9 cellular contexts compared by ENCODE assay signal in the genomic region with DNA sequence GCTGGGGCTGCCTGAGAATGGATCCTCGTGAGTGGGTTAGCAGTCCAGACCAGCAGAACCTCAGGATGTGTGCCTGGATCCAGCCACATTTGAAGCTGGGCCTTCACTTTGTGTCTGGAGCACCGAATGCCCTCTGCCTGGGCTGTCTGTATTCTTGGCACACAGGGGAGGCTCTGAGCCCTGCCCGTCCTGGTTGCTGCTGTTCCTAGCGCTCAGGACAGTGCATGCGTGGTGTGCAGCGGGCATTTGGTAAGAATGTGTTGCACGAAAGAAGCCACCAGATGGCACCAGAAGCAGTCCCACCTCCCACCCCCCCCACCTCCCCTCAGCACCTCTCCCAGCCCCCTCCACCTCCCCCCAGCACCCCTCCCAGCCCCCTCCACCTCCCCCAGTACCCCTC. TPM values are rescaled to one million over a fixed set of nuclear protein-coding genes. Genes with fewer than 3 reads are reported as not detected.
A peak's percentile ranks its signal among the peaks of the same experiment; 100 is the strongest.
DNase-seq lines count a peak whose midpoint lies in the region; ATAC-seq, FAIRE-seq and TF ChIP-seq lines count a peak whose summit lies in the region.
"Had no signal": no experiment of that assay in that cellular context is flagged by ENCODE, and none has a peak within 500 bp of the region (broad histone marks: within the 10 kb centered on the region; RNA-seq: fewer than 3 reads in every experiment).

No MANE protein-coding gene starts in this region.

- H3K27ac ChIP-seq in HEK293 (ENCODE audit: extremely low read depth, low read depth, low read length): no peak overlapping the region

- no peak for TF ChIP-seq POLR2A in H54 (IDR thresholded peaks at IDR 0.05; ENCODE audit: low read depth, low read length)

- peaks cover 18% of the 10 kb centered on the region for H3K4me1 Mint-ChIP-seq in mesothelial cell of epicardium

- peak overlapping the region; percentile 44 for H3K27ac Mint-ChIP-seq in mesothelial cell of epicardium

- in situ Hi-C loops in SK-MEL-5 (cut with HindIII; ENCODE audit: low pct_unique_long_range_greater_than_20kb, low sequenced_read_pairs): no loop called here

- no peak overlapping the region for H3K4me3 ChIP-seq in HEK293 (ENCODE audit: low read depth, low read length)
- no peak overlapping the region for H3K4me3 ChIP-seq in choroid plexus epithelial cell (ENCODE audit: low read depth, low read length)
- H3K4me3 ChIP-seq: lung had no signal

- no peak for FAIRE-seq in H54 (lab: Jason Lieb, UNC)

- DNase-seq in COR-L47 (lab: John Stamatoyannopoulos, UW) (peak; percentile 55), SK-MEL-5 (ENCODE audit: low read depth, low spot score) (peak; percentile 84), choroid plexus epithelial cell (ENCODE audit: low read depth) (peak; percentile 69), mesothelial cell of epicardium (ENCODE audit: low spot score in 2 of 2, unreplicated experiment in 2 of 2) (no peak), NCI-H1092 (lab: John Stamatoyannopoulos, UW) (no peak), H54 (ENCODE audit: insufficient read length, low spot score) (no peak)

- H3K36me3 Mint-ChIP-seq in mesothelial cell of epicardium: peaks cover 17% of the 10 kb centered on the region

- H3K36me3 ChIP-seq in HEK293 (ENCODE audit: control insufficient read depth in 2 of 2, insufficient read depth in 1 of 2, low read length in 2 of 2): peaks cover 0 to 50% of the 10 kb centered on the region in 2 experiments; a peak in 2 of 3 replicates

- H3K9me3 ChIP-seq in HEK293 (ENCODE audit: control insufficient read depth, insufficient read depth, low read depth, low read length): no peaks in the 10 kb centered on the region

- no peaks in the 10 kb centered on the region for H3K9me3 Mint-ChIP-seq in mesothelial cell of epicardium

- POLR2A ChIA-PET in HEK293 (lab: Yijun Ruan, JAX): no interaction called here

- CTCF ChIA-PET in HEK293 (lab: Yijun Ruan, JAX): interaction anchor here (0.6 to 6.3 kb wide), 7 partner anchors 11 to 67 kb away, joined by 3 to 42 read pairs (median 4); partner anchors contain the start of gene TUBGCP6

- no peak for ATAC-seq in HG02981 (IDR thresholded peaks at IDR 0.05; ENCODE audit: unreplicated experiment)

- TF ChIP-seq CTCF in HEK293 (tag by site-specific recombination; IDR thresholded peaks at IDR 0.05) (no peak), choroid plexus epithelial cell (conservative IDR thresholded peaks at IDR 0.05; ENCODE audit: low read depth, low read length) (peak; percentile 53), mesothelial cell of epicardium (IDR thresholded peaks at IDR 0.05; ENCODE audit: unreplicated experiment) (no peak)

- peaks cover 4% of the 10 kb centered on the region for H3K27me3 Mint-ChIP-seq in mesothelial cell of epicardium (ENCODE audit: low read depth)

- H3K4me3 Mint-ChIP-seq in mesothelial cell of epicardium: no peak overlapping the region

- peaks cover 14% of the 10 kb centered on the region for H3K4me1 ChIP-seq in HEK293 (ENCODE audit: control insufficient read depth, insufficient read depth, low read length)

TF ChIP-seq in HEK293, 187 proteins besides CTCF, POLR2A, EP300 and RAD21:
- TF ChIP-seq ZBTB17 (tag by site-specific recombination; IDR thresholded peaks at IDR 0.05): peak; percentile 36; the same call in 1 of the 2 replicates
- TF ChIP-seq, protein P1, sequence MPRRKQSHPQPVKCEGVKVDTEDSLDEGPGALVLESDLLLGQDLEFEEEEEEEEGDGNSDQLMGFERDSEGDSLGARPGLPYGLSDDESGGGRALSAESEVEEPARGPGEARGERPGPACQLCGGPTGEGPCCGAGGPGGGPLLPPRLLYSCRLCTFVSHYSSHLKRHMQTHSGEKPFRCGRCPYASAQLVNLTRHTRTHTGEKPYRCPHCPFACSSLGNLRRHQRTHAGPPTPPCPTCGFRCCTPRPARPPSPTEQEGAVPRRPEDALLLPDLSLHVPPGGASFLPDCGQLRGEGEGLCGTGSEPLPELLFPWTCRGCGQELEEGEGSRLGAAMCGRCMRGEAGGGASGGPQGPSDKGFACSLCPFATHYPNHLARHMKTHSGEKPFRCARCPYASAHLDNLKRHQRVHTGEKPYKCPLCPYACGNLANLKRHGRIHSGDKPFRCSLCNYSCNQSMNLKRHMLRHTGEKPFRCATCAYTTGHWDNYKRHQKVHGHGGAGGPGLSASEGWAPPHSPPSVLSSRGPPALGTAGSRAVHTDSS (tag by site-specific recombination; IDR thresholded peaks at IDR 0.05): no peak
- TF ChIP-seq ZNF600 (tag by site-specific recombination; IDR thresholded peaks at IDR 0.05): peak; percentile 41; the same call in 1 of the 2 replicates
- peak; percentile 47; the same call in 1 of the 2 replicates for TF ChIP-seq ZBTB44 (tag by site-specific recombination; IDR thresholded peaks at IDR 0.05)
- TF ChIP-seq, protein P2, sequence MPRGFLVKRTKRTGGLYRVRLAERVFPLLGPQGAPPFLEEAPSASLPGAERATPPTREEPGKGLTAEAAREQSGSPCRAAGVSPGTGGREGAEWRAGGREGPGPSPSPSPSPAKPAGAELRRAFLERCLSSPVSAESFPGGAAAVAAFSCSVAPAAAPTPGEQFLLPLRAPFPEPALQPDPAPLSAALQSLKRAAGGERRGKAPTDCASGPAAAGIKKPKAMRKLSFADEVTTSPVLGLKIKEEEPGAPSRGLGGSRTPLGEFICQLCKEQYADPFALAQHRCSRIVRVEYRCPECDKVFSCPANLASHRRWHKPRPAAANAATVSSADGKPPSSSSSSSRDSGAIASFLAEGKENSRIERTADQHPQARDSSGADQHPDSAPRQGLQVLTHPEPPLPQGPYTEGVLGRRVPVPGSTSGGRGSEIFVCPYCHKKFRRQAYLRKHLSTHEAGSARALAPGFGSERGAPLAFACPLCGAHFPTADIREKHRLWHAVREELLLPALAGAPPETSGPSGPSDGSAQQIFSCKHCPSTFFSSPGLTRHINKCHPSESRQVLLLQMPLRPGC (tag by site-specific recombination; IDR thresholded peaks at IDR 0.05): no peak
- TF ChIP-seq, protein P3, sequence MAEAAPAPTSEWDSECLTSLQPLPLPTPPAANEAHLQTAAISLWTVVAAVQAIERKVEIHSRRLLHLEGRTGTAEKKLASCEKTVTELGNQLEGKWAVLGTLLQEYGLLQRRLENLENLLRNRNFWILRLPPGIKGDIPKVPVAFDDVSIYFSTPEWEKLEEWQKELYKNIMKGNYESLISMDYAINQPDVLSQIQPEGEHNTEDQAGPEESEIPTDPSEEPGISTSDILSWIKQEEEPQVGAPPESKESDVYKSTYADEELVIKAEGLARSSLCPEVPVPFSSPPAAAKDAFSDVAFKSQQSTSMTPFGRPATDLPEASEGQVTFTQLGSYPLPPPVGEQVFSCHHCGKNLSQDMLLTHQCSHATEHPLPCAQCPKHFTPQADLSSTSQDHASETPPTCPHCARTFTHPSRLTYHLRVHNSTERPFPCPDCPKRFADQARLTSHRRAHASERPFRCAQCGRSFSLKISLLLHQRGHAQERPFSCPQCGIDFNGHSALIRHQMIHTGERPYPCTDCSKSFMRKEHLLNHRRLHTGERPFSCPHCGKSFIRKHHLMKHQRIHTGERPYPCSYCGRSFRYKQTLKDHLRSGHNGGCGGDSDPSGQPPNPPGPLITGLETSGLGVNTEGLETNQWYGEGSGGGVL (tag by site-specific recombination; IDR thresholded peaks at IDR 0.05): 0 out of 2 replicates have a peak, but pooled peaks have one; percentile 9

RNA-seq across cellular contexts. Expression of gene MAPK11, which starts 4.1 kb away (rescaled TPM):
- 6.1 and 6.7 TPM in 2 replicates for total RNA-seq in SK-MEL-5 (2014; rRNA removed; shearing (Covaris generic))
- 18.2 and 20.3 TPM in 2 replicates for polyA plus RNA-seq in SK-MEL-5 (2015; cell fraction: cytosol; rRNA removed)
- 133 and 134 TPM in 2 replicates for polyA plus RNA-seq in SK-MEL-5 (2015; cell fraction: nucleus; rRNA removed)
- 5.9 to 8.4 TPM (median 8.3 TPM) in 3 replicates for total RNA-seq in mesothelial cell of epicardium

RNA-seq across cellular contexts. Expression of gene MAPK12, which starts 12.8 kb away (rescaled TPM):
- 10.9 and 14.1 TPM in 2 replicates for total RNA-seq in SK-MEL-5 (2014; rRNA removed; shearing (Covaris generic))
- polyA plus RNA-seq in SK-MEL-5 (2015; cell fraction: cytosol; rRNA removed): 12.7 and 16.5 TPM in 2 replicates
- polyA plus RNA-seq in SK-MEL-5 (2015; cell fraction: nucleus; rRNA removed): 101 and 111 TPM in 2 replicates
- total RNA-seq in mesothelial cell of epicardium: 55.6 to 63.3 TPM (median 57.2 TPM) in 3 replicates

RNA-seq across cellular contexts. Expression of gene HDAC10, which starts 23.2 kb away (rescaled TPM):
- total RNA-seq in SK-MEL-5 (2014; rRNA removed; shearing (Covaris generic)): 7.2 and 10.2 TPM in 2 replicates
- 19.3 and 21.3 TPM in 2 replicates for polyA plus RNA-seq in SK-MEL-5 (2015; cell fraction: cytosol; rRNA removed)
- 141 and 177 TPM in 2 replicates for polyA plus RNA-seq in SK-MEL-5 (2015; cell fraction: nucleus; rRNA removed)
- total RNA-seq in mesothelial cell of epicardium: 77.6 to 81.3 TPM (median 79.5 TPM) in 3 replicates

RNA-seq across cellular contexts. Expression of gene TUBGCP6, which starts 29.5 kb away (rescaled TPM):
- 14.5 and 15.0 TPM in 2 replicates for total RNA-seq in SK-MEL-5 (2014; rRNA removed; shearing (Covaris generic))
- 8.2 and 12.3 TPM in 2 replicates for polyA plus RNA-seq in SK-MEL-5 (2015; cell fraction: cytosol; rRNA removed)
- 298 and 324 TPM in 2 replicates for polyA plus RNA-seq in SK-MEL-5 (2015; cell fraction: nucleus; rRNA removed)
- total RNA-seq in mesothelial cell of epicardium: 64.1 to 65.9 TPM (median 65.3 TPM) in 3 replicates

RNA-seq across cellular contexts. Expression of gene PLXNB2, which starts 33.1 kb away (rescaled TPM):
- total RNA-seq in SK-MEL-5 (2014; rRNA removed; shearing (Covaris generic)): 31.2 and 40.5 TPM in 2 replicates
- polyA plus RNA-seq in SK-MEL-5 (2015; cell fraction: cytosol; rRNA removed): 95.9 and 103 TPM in 2 replicates
- polyA plus RNA-seq in SK-MEL-5 (2015; cell fraction: nucleus; rRNA removed): 115 and 119 TPM in 2 replicates
- total RNA-seq in mesothelial cell of epicardium: 467 to 493 TPM (median 468 TPM) in 3 replicates

Comparison
In these comparisons a context has a peak if more than half of its experiments do, and no peak if none do; other contexts are left out.
1. DNase-seq: peak in COR-L47 (single experiment), SK-MEL-5 (single experiment) and choroid plexus epithelial cell (single experiment); none in mesothelial cell of epicardium (0 of 2), NCI-H1092 (single experiment) and H54 (single experiment).